2 cellular contexts compared by ENCODE assay signal in genomic region chr9:126656214-126656613, GRCh38. TPM values are rescaled to one million over a fixed set of nuclear protein-coding genes. Genes with fewer than 3 reads are reported as not detected.
"Had no signal": no experiment of that assay in that cellular context is flagged by ENCODE, and none has a peak within 500 bp of the region (broad histone marks: within the 10 kb centered on the region; RNA-seq: fewer than 3 reads in every experiment).

No MANE protein-coding gene starts in this region.

RNA-seq across cellular contexts. Expression of gene LMX1B, which starts 42.5 kb away (rescaled TPM):
- total RNA-seq: GM23248, HFFc6 had no signal
- polyA plus RNA-seq: GM23248 had no signal
